11 cellular contexts compared by ENCODE assay signal in the genomic region with DNA sequence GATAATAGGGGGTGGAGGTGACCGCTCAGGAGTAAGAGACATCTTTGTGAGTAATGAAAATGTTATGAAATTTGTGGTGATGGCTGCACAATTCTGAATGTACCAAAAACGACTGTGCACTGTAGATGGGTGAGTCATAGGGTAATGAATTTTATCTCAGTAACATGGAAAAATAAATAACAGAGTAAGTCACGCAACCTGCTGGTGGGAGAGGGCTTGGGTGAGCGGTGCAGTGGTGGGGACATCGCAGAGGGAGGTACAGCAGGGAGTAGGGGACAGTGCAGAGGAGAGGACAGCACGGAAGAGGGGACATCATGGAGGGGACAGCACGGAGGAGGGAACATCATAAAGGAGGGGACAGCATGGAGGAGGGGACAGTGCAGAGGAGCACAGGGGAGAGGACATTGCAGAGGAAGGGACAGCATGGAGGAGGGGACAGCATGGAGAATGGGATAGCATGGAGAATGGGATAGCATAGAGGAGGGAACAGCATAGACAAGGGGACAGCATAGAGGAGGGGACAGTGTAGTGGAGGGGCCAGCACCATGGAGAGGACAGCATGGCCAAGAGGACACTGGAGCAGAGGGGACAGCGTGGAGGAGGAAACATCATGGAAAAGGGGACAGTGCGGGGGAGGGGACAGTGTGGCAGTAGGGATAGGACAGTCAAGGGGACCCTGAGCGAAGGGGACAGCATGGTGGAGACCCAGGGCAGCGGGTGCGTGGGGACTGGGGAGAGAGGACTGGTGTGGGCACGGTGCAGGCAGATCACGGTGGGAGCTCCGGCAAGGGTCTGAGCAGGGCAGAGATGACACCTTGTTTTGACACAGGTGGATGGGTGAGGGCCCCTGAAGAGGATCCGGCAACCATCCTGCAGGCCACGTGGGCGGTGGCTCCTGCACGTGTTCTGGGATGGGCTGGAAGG.
DNase-seq lines count a peak whose midpoint lies in the region; ATAC-seq and TF ChIP-seq lines count a peak whose summit lies in the region.
"Had no signal": no experiment of that assay in that cellular context is flagged by ENCODE, and none has a peak within 500 bp of the region (broad histone marks: within the 10 kb centered on the region; RNA-seq: fewer than 3 reads in every experiment).

No MANE protein-coding gene starts in this region.

- in situ Hi-C loops in astrocyte of the spinal cord (cut with HindIII; ENCODE audit: low sequenced_read_pairs): no loop called here

- CTCF ChIA-PET in activated CD8-positive, alpha-beta memory T cell treated with anti-CD3 and anti-CD28 coated beads, Interleukin-2, amount 10 ng/mL, durations not matched to agents 7 days and 5 days (lab: Charles Lee): no interaction called here

- peak; percentile 14 for TF ChIP-seq CTCF in astrocyte of the spinal cord (IDR thresholded peaks at IDR 0.05; ENCODE audit: low read depth, low read length)

- peaks cover 6% of the 10 kb centered on the region for H3K9me3 Mint-ChIP-seq in activated CD8-positive, alpha-beta memory T cell treated with anti-CD3 and anti-CD28 coated beads, Interleukin-2, amount 10 ng/mL, durations not matched to agents 7 days and 5 days (ENCODE audit: low read depth)

- H3K36me3 Mint-ChIP-seq in activated CD8-positive, alpha-beta memory T cell treated with anti-CD3 and anti-CD28 coated beads, Interleukin-2, amount 10 ng/mL, durations not matched to agents 7 days and 5 days: peaks cover 24% of the 10 kb centered on the region

- H3K4me1 Mint-ChIP-seq in activated CD8-positive, alpha-beta memory T cell treated with anti-CD3 and anti-CD28 coated beads, Interleukin-2, amount 10 ng/mL, durations not matched to agents 7 days and 5 days: peaks cover 2% of the 10 kb centered on the region
- H3K4me1 Mint-ChIP-seq: neural crest cell had no signal

- H3K9me3 ChIP-seq in MG63: peaks cover 3% of the 10 kb centered on the region; the same call in 1 of the 2 replicates

- no peaks in the 10 kb centered on the region for H3K27me3 Mint-ChIP-seq in activated CD8-positive, alpha-beta memory T cell treated with anti-CD3 and anti-CD28 coated beads, Interleukin-2, amount 10 ng/mL, durations not matched to agents 7 days and 5 days

- no peak overlapping the region for H3K27ac Mint-ChIP-seq in activated CD8-positive, alpha-beta memory T cell treated with anti-CD3 and anti-CD28 coated beads, Interleukin-2, amount 10 ng/mL, durations not matched to agents 7 days and 5 days

- DNase-seq in COLO829 (ENCODE audit: low spot score) (peak; percentile 35), MG63 (peak; percentile 29), astrocyte of the spinal cord (ENCODE audit: low read depth, low spot score) (peak; percentile 90), kidney glomerular epithelial cell (lab: John Stamatoyannopoulos, UW) (peak; percentile 88), middle frontal gyrus (ENCODE audit: extremely low spot score, low spot score) (no peak), NCI-H1417 treated with DMSO at 0.1 percent for 48 hours (lab: John Stamatoyannopoulos, UW) (no peak)
- no peak for DNase-seq in effector CD4-positive, alpha-beta T cell
- DNase-seq in activated CD8-positive, alpha-beta memory T cell treated with anti-CD3 and anti-CD28 coated beads, Interleukin-2, amount 10 ng/mL, durations not matched to agents 7 days and 5 days: no peak
- DNase-seq: DMS 273 treated with DMSO at 0.1 percent for 48 hours, heart right ventricle had no signal

- no peak overlapping the region for H3K4me3 Mint-ChIP-seq in activated CD8-positive, alpha-beta memory T cell treated with anti-CD3 and anti-CD28 coated beads, Interleukin-2, amount 10 ng/mL, durations not matched to agents 7 days and 5 days
- H3K4me3 Mint-ChIP-seq: neural crest cell had no signal

- H3K4me3 ChIP-seq in MG63 (no peak overlapping the region), astrocyte of the spinal cord (ENCODE audit: low read depth, low read length) (no peak overlapping the region)
- H3K4me3 ChIP-seq: heart right ventricle had no signal

- no peaks in the 10 kb centered on the region for H3K36me3 ChIP-seq in MG63

- ATAC-seq in activated CD8-positive, alpha-beta memory T cell treated with anti-CD3 and anti-CD28 coated beads, Interleukin-2, amount 10 ng/mL, durations not matched to agents 7 days and 5 days: no peak
- ATAC-seq: heart right ventricle had no signal

- H3K27me3 ChIP-seq in MG63: no peaks in the 10 kb centered on the region
- H3K27me3 ChIP-seq: heart right ventricle had no signal

Comparison
In these comparisons a context has a peak if more than half of its experiments do, and no peak if none do; other contexts are left out.
1. DNase-seq: peak in COLO829 (single experiment), MG63 (single experiment), astrocyte of the spinal cord (single experiment) and kidney glomerular epithelial cell (single experiment); none in effector CD4-positive, alpha-beta T cell (single experiment), middle frontal gyrus (single experiment), NCI-H1417 treated with DMSO at 0.1 percent for 48 hours (single experiment) and activated CD8-positive, alpha-beta memory T cell treated with anti-CD3 and anti-CD28 coated beads, Interleukin-2, amount 10 ng/mL, durations not matched to agents 7 days and 5 days (single experiment).